14 cellular contexts compared by ENCODE assay signal in genomic region chr12:31523306-31523705, GRCh38.
A peak's percentile ranks its signal among the peaks of the same experiment; 100 is the strongest.
DNase-seq lines count a peak whose midpoint lies in the region; ATAC-seq, FAIRE-seq and TF ChIP-seq lines count a peak whose summit lies in the region.
"Had no signal": no experiment of that assay in that cellular context is flagged by ENCODE, and none has a peak within 500 bp of the region (broad histone marks: within the 10 kb centered on the region; RNA-seq: fewer than 3 reads in every experiment).

No MANE protein-coding gene starts in this region.

- H4K20me1 ChIP-seq in GM23338 (replicated peaks; ENCODE audit: insufficient read depth) (no peaks in the 10 kb centered on the region), astrocyte (ENCODE audit: insufficient read depth, low read length) (no peaks in the 10 kb centered on the region)

- no peaks in the 10 kb centered on the region for H3K9me3 Mint-ChIP-seq in GM23338
- H3K9me3 Mint-ChIP-seq in astrocyte (ENCODE audit: unreplicated experiment), result no peaks in the 10 kb centered on the region
- H3K9me3 Mint-ChIP-seq in nephron progenitor cell, result no peaks in the 10 kb centered on the region
- H3K9me3 Mint-ChIP-seq: CD8-positive, alpha-beta memory T cell had no signal

- no peaks in the 10 kb centered on the region for H3K27me3 ChIP-seq in GM23338 (ENCODE audit: insufficient read depth)
- no peaks in the 10 kb centered on the region for H3K27me3 ChIP-seq in astrocyte (ENCODE audit: insufficient read depth, low read length)

- ATAC-seq in GM23338, result no peak
- ATAC-seq: GM12878 had no signal

- H3K9me3 ChIP-seq in astrocyte (ENCODE audit: insufficient read depth, low read depth, low read length), result no peaks in the 10 kb centered on the region
- H3K9me3 ChIP-seq: Caco-2 had no signal

- H2AFZ ChIP-seq in GM23338 (no peak overlapping the region), astrocyte (ENCODE audit: low read depth, low read length) (no peak overlapping the region)

- no peaks in the 10 kb centered on the region for H3K36me3 ChIP-seq in GM23338 (ENCODE audit: insufficient read depth)
- no peaks in the 10 kb centered on the region for H3K36me3 ChIP-seq in astrocyte (ENCODE audit: insufficient read depth, low read length)

- H3K79me2 ChIP-seq in GM23338 (replicated peaks; ENCODE audit: insufficient read depth) (peaks cover 21% of the 10 kb centered on the region; the same call in 1 of the 2 replicates), astrocyte (ENCODE audit: insufficient read depth, low read length) (peaks cover 48% of the 10 kb centered on the region)

- peaks cover 2% of the 10 kb centered on the region for H3K27me3 Mint-ChIP-seq in GM23338 (ENCODE audit: insufficient read depth, low read depth, poor library complexity)
- no peaks in the 10 kb centered on the region for H3K27me3 Mint-ChIP-seq in astrocyte (ENCODE audit: low read depth, unreplicated experiment)
- no peaks in the 10 kb centered on the region for H3K27me3 Mint-ChIP-seq in nephron progenitor cell (ENCODE audit: low read depth, poor library complexity)

- FAIRE-seq in astrocyte (lab: Jason Lieb, UNC), result no peak
- FAIRE-seq: GM12878, H54 had no signal

- peak; percentile 43 for DNase-seq in AG10803 (ENCODE audit: low read depth)
- no peak for DNase-seq in GM23338 (ENCODE audit: low spot score)
- peak; percentile 23 for DNase-seq in astrocyte (ENCODE audit: low read depth)
- DNase-seq in nephron progenitor cell, result no peak
- DNase-seq in Kasumi-1 (lab: John Stamatoyannopoulos, UW), result no peak
- no peak for DNase-seq in EL
- DNase-seq in AML-193 (lab: John Stamatoyannopoulos, UW), result no peak
- no peak for DNase-seq in RPMI8226
- DNase-seq: Caco-2; CD8-positive, alpha-beta memory T cell; DND-41 had no signal

- H3K9me2 ChIP-seq in GM23338 (ENCODE audit: insufficient read depth), result no peaks in the 10 kb centered on the region

- no peaks in the 10 kb centered on the region for H3F3A ChIP-seq in GM23338 (replicated peaks; ENCODE audit: low read depth)

- H3K27ac Mint-ChIP-seq in GM23338 (no peak overlapping the region), astrocyte (ENCODE audit: unreplicated experiment) (no peak overlapping the region), nephron progenitor cell (peak overlapping the region; percentile 85)
- H3K27ac Mint-ChIP-seq: CD8-positive, alpha-beta memory T cell had no signal

- H3K27ac ChIP-seq in GM23338 (ENCODE audit: low read depth), result peak overlapping the region; percentile 51
- no peak overlapping the region for H3K27ac ChIP-seq in astrocyte (ENCODE audit: low read depth, low read length)
- H3K27ac ChIP-seq: KMS-11 had no signal

- peaks cover 59% of the 10 kb centered on the region for H3K4me1 ChIP-seq in GM23338 (ENCODE audit: insufficient read depth)
- peaks cover 32% of the 10 kb centered on the region for H3K4me1 ChIP-seq in astrocyte (ENCODE audit: insufficient read depth, low read length)

- TF ChIP-seq CTCF in AG10803 (conservative IDR thresholded peaks at IDR 0.05; ENCODE audit: low read length), result no peak
- TF ChIP-seq CTCF in GM23338 (conservative IDR thresholded peaks at IDR 0.05; ENCODE audit: low read depth in 2 of 2), result no peak
- no peak for TF ChIP-seq CTCF in astrocyte (IDR thresholded peaks at IDR 0.05; ENCODE audit: insufficient read depth, low read depth, low read length)
- no peak for TF ChIP-seq CTCF in nephron progenitor cell (IDR thresholded peaks at IDR 0.05)

- H3K4me1 Mint-ChIP-seq in GM23338 (peaks cover 56% of the 10 kb centered on the region), astrocyte (ENCODE audit: low read depth, unreplicated experiment) (peaks cover 32% of the 10 kb centered on the region), nephron progenitor cell (peaks cover 97% of the 10 kb centered on the region)
- H3K4me1 Mint-ChIP-seq: CD8-positive, alpha-beta memory T cell had no signal

- H3K4me3 Mint-ChIP-seq in GM23338 (no peak overlapping the region), astrocyte (ENCODE audit: unreplicated experiment) (no peak overlapping the region), nephron progenitor cell (no peak overlapping the region)
- H3K4me3 Mint-ChIP-seq: CD8-positive, alpha-beta memory T cell had no signal

- no peak overlapping the region for H3K4me3 ChIP-seq in AG10803 (ENCODE audit: low read length)
- H3K4me3 ChIP-seq in GM23338, result no peak overlapping the region
- H3K4me3 ChIP-seq in astrocyte (ENCODE audit: insufficient read depth, low read depth, low read length), result no peak overlapping the region
- H3K4me3 ChIP-seq: GM12878 had no signal

- H3K36me3 Mint-ChIP-seq in GM23338 (ENCODE audit: low read depth) (no peaks in the 10 kb centered on the region), astrocyte (ENCODE audit: low read depth, unreplicated experiment) (no peaks in the 10 kb centered on the region), nephron progenitor cell (ENCODE audit: low read depth) (peaks cover 6% of the 10 kb centered on the region)
- H3K36me3 Mint-ChIP-seq: CD8-positive, alpha-beta memory T cell had no signal

- peak overlapping the region; percentile 3 for H3K4me2 ChIP-seq in GM23338
- H3K4me2 ChIP-seq in astrocyte (ENCODE audit: low read length), result no peak overlapping the region
- H3K4me2 ChIP-seq: KMS-11 had no signal

- H3K9ac ChIP-seq in astrocyte (ENCODE audit: low read length), result no peak overlapping the region
- H3K9ac ChIP-seq: KMS-11 had no signal

TF ChIP-seq in GM23338, 12 proteins besides CTCF, POLR2A, EP300 and RAD21:
- TF ChIP-seq JUNB (IDR thresholded peaks at IDR 0.05; ENCODE audit: unreplicated experiment), result no peak
- TF ChIP-seq STAT1 (IDR thresholded peaks at IDR 0.05; ENCODE audit: unreplicated experiment), result no peak
- no peak for TF ChIP-seq NANOG (IDR thresholded peaks at IDR 0.05; ENCODE audit: borderline replicate concordance)
- no peak for TF ChIP-seq CREB1 (CRISPR knock-in tag; IDR thresholded peaks at IDR 0.05; ENCODE audit: low read depth)
- TF ChIP-seq ZNF331 (CRISPR knock-in tag; IDR thresholded peaks at IDR 0.05; ENCODE audit: low read depth), result no peak
- no peak for TF ChIP-seq ZNF114 (CRISPR knock-in tag; IDR thresholded peaks at IDR 0.05)

Comparison
In these comparisons a context has a peak if more than half of its experiments do, and no peak if none do; other contexts are left out.
1. DNase-seq: peak in AG10803 (single experiment) and astrocyte (single experiment); none in GM23338 (single experiment), nephron progenitor cell (single experiment), Kasumi-1 (0 of 2), EL (single experiment), AML-193 (0 of 2) and RPMI8226 (single experiment).